In genomic region chr5:6745706-6746217, GRCh38 we compare ENCODE assay signal across 8 cellular contexts. TPM values are rescaled to one million over a fixed set of nuclear protein-coding genes. Genes with fewer than 3 reads are reported as not detected.
DNase-seq lines count a peak whose midpoint lies in the region; ATAC-seq, FAIRE-seq and TF ChIP-seq lines count a peak whose summit lies in the region.

No MANE protein-coding gene starts in this region.

- H3K9ac ChIP-seq in smooth muscle cell (ENCODE audit: low read depth) = no peak overlapping the region

- H3K27ac Mint-ChIP-seq in activated T-helper 2 cell treated with anti-CD3 and anti-CD28 coated beads, Interferon-gamma antibody, Interleukin-2, Interleukin-4, amounts not matched to agents 10 μg/mL and 5 μg/mL and 100 μg/mL, durations not matched to agents 14 hours and 24 hours and 36 hours = peak overlapping the region; percentile 42

- no peaks in the 10 kb centered on the region for H3K9me3 ChIP-seq in A549
- no peaks in the 10 kb centered on the region for H3K9me3 ChIP-seq in left ventricle myocardium inferior (replicated peaks)
- no peaks in the 10 kb centered on the region for H3K9me3 ChIP-seq in smooth muscle cell (replicated peaks; ENCODE audit: low read depth)

- intact Hi-C loops in activated T-helper 2 cell treated with anti-CD3 and anti-CD28 coated beads, Interferon-gamma antibody, Interleukin-2, Interleukin-4, amounts not matched to agents 10 μg/mL and 5 μg/mL and 100 μg/mL, durations not matched to agents 14 hours and 24 hours and 36 hours (cut with micrococcal nuclease) = loop anchor here (1.0 to 2.0 kb wide), 2 partner anchors 17 to 112 kb away; partner anchors contain the start of genes NSUN2 and SRD5A1
- intact Hi-C loops in left ventricle myocardium inferior (cut with micrococcal nuclease) = loop anchor here (10.0 kb wide), 1 partner anchor 121 kb away; no protein-coding TSS in a partner anchor

- no peaks in the 10 kb centered on the region for H3K27me3 Mint-ChIP-seq in activated T-helper 2 cell treated with anti-CD3 and anti-CD28 coated beads, Interferon-gamma antibody, Interleukin-2, Interleukin-4, amounts not matched to agents 10 μg/mL and 5 μg/mL and 100 μg/mL, durations not matched to agents 14 hours and 24 hours and 36 hours (ENCODE audit: low read depth)

- FAIRE-seq in A549 (lab: Jason Lieb, UNC) = no peak

- H3K4me2 ChIP-seq in A549 (no peak overlapping the region), smooth muscle cell (no peak overlapping the region)

- peak; percentile 70 for TF ChIP-seq CTCF in A549 (IDR thresholded peaks at IDR 0.05)
- peak; percentile 64 for TF ChIP-seq CTCF in HFF-Myc (IDR thresholded peaks at IDR 0.05; ENCODE audit: low read depth, low read length, missing control alignments)
- TF ChIP-seq CTCF in left ventricle myocardium inferior (IDR thresholded peaks at IDR 0.05; ENCODE audit: borderline replicate concordance) = peak; percentile 83
- peak; percentile 64 for TF ChIP-seq CTCF in smooth muscle cell (IDR thresholded peaks at IDR 0.05; ENCODE audit: borderline replicate concordance, insufficient read depth, poor library complexity, severe bottlenecking)

- H3K27ac ChIP-seq in A549 (no peak overlapping the region), left ventricle myocardium inferior (replicated peaks) (peak overlapping the region; percentile 64), smooth muscle cell (ENCODE audit: low read depth) (no peak overlapping the region)

- H3K27me3 ChIP-seq in left ventricle myocardium inferior (ENCODE audit: low read depth) (no peaks in the 10 kb centered on the region), smooth muscle cell (ENCODE audit: low read depth) (no peaks in the 10 kb centered on the region)

- no peak for TF ChIP-seq POLR2A in A549 (IDR thresholded peaks at IDR 0.05; ENCODE audit: low read length)

- H3K4me1 Mint-ChIP-seq in activated T-helper 2 cell treated with anti-CD3 and anti-CD28 coated beads, Interferon-gamma antibody, Interleukin-2, Interleukin-4, amounts not matched to agents 10 μg/mL and 5 μg/mL and 100 μg/mL, durations not matched to agents 14 hours and 24 hours and 36 hours (ENCODE audit: low read depth) = peaks cover 14% of the 10 kb centered on the region

- POLR2A ChIA-PET in A549 (lab: Yijun Ruan, JAX) = no interaction called here

- peak; percentile 67 to 68 for TF ChIP-seq RAD21 in A549 (conservative IDR thresholded peaks at IDR 0.05 in 1 of 2, IDR thresholded peaks at IDR 0.05 in 1 of 2)

- H3K36me3 ChIP-seq in left ventricle myocardium inferior (peaks cover 61% of the 10 kb centered on the region), smooth muscle cell (ENCODE audit: low read depth) (peaks cover 7% of the 10 kb centered on the region)

- DNase-seq in A549 (ENCODE audit: low read depth in 1 of 2, low spot score in 1 of 2) = peak; percentile 46 to 52
- DNase-seq in EL = peak; percentile 55
- no peak for DNase-seq in HFF-Myc (ENCODE audit: extremely low read depth, low read depth)
- peak; percentile 62 for DNase-seq in NCI-H1694 (lab: John Stamatoyannopoulos, UW)
- DNase-seq in activated T-helper 2 cell treated with anti-CD3 and anti-CD28 coated beads, Interferon-gamma antibody, Interleukin-2, Interleukin-4, amounts not matched to agents 10 μg/mL and 5 μg/mL and 100 μg/mL, durations not matched to agents 14 hours and 24 hours and 36 hours (ENCODE audit: low spot score) = no peak
- no peak for DNase-seq in left ventricle myocardium inferior
- no peak for DNase-seq in smooth muscle cell (lab: John Stamatoyannopoulos, UW; ENCODE audit: unreplicated experiment)
- no peak for DNase-seq in GOT3 (lab: John Stamatoyannopoulos, UW)

- no peak overlapping the region for H3K4me3 Mint-ChIP-seq in activated T-helper 2 cell treated with anti-CD3 and anti-CD28 coated beads, Interferon-gamma antibody, Interleukin-2, Interleukin-4, amounts not matched to agents 10 μg/mL and 5 μg/mL and 100 μg/mL, durations not matched to agents 14 hours and 24 hours and 36 hours (ENCODE audit: low read depth)

- peaks cover 68% of the 10 kb centered on the region for H3K36me3 Mint-ChIP-seq in activated T-helper 2 cell treated with anti-CD3 and anti-CD28 coated beads, Interferon-gamma antibody, Interleukin-2, Interleukin-4, amounts not matched to agents 10 μg/mL and 5 μg/mL and 100 μg/mL, durations not matched to agents 14 hours and 24 hours and 36 hours (ENCODE audit: low read depth)

- no peaks in the 10 kb centered on the region for H3K9me3 Mint-ChIP-seq in activated T-helper 2 cell treated with anti-CD3 and anti-CD28 coated beads, Interferon-gamma antibody, Interleukin-2, Interleukin-4, amounts not matched to agents 10 μg/mL and 5 μg/mL and 100 μg/mL, durations not matched to agents 14 hours and 24 hours and 36 hours

- peaks cover 4% of the 10 kb centered on the region for H3F3A ChIP-seq in smooth muscle cell (ENCODE audit: low read depth)

- H3K79me2 ChIP-seq in smooth muscle cell (ENCODE audit: low read depth) = peaks cover 41% of the 10 kb centered on the region

- CTCF ChIA-PET in A549 (lab: Yijun Ruan, JAX) = interaction anchor here (0.6 to 2.2 kb wide), 25 partner anchors 9 to 1877 kb away, joined by 3 to 15 read pairs (median 4); no protein-coding TSS in a partner anchor

- WGBS in A549 (ENCODE audit: missing lambda C conversion rate) = 75% methylated on average over 10 of the region's 10 CpGs
- WGBS in smooth muscle cell (ENCODE audit: low lambda C conversion rate) = 89% methylated on average over 10 of the region's 10 CpGs

- peaks cover 93% of the 10 kb centered on the region for H4K20me1 ChIP-seq in smooth muscle cell (ENCODE audit: low read depth)

- no peak overlapping the region for H3K4me3 ChIP-seq in A549
- no peak overlapping the region for H3K4me3 ChIP-seq in HFF-Myc (replicated peaks; ENCODE audit: low read depth, low read length)
- H3K4me3 ChIP-seq in left ventricle myocardium inferior = no peak overlapping the region
- no peak overlapping the region for H3K4me3 ChIP-seq in smooth muscle cell

- no peak overlapping the region for H2AFZ ChIP-seq in smooth muscle cell (ENCODE audit: low read depth)

- TF ChIP-seq EP300 in A549 (IDR thresholded peaks at IDR 0.05) = no peak

- H3K4me1 ChIP-seq in A549 (no peaks in the 10 kb centered on the region), left ventricle myocardium inferior (peaks cover 12% of the 10 kb centered on the region), smooth muscle cell (ENCODE audit: low read depth) (no peaks in the 10 kb centered on the region)

- ATAC-seq in A549 = peak; percentile 33 to 83; a peak in 3 of 6 replicates

TF ChIP-seq in A549, 52 proteins besides CTCF, POLR2A, EP300 and RAD21:
- TF ChIP-seq CBX8 (IDR thresholded peaks at IDR 0.05) = no peak
- TF ChIP-seq SMC3 (IDR thresholded peaks at IDR 0.05) = peak; percentile 51; the same call in 2 of the 3 replicates
- no peak for TF ChIP-seq ZNF302 (CRISPR knock-in tag; IDR thresholded peaks at IDR 0.05)
- no peak for TF ChIP-seq SREBF2 (IDR thresholded peaks at IDR 0.05)

RNA-seq across cellular contexts. Expression of gene TENT4A, which starts 32.5 kb away (rescaled TPM):
- polyA plus RNA-seq in A549 (2011; rRNA removed) (7.2 and 11.8 TPM in 2 replicates), A549 (2017; fragmentation: RNase III; extraction: RNeasy Plus Mini Kit Qiagen cat#74134 plus additional on column Dnase treatment) (15.2 to 18.8 TPM (median 16.4 TPM) in 3 replicates), smooth muscle cell (10.0 and 10.4 TPM in 2 replicates)
- 7.1 and 10.0 TPM in 2 replicates for polyA plus RNA-seq in A549 (2012; cell fraction: cytosol; rRNA removed)
- polyA plus RNA-seq in A549 (2012; cell fraction: nucleus; rRNA removed) = 56.3 and 66.3 TPM in 2 replicates
- polyA minus RNA-seq in A549 (2011; rRNA and poly(A)+ RNA removed) = 16.8 and 17.7 TPM in 2 replicates
- total RNA-seq in activated T-helper 2 cell treated with anti-CD3 and anti-CD28 coated beads, Interferon-gamma antibody, Interleukin-2, Interleukin-4, amounts not matched to agents 10 μg/mL and 5 μg/mL and 100 μg/mL, durations not matched to agents 14 hours and 24 hours and 36 hours = 39.4 and 40.1 TPM in 2 replicates
- total RNA-seq in left ventricle myocardium inferior (9.5 TPM), smooth muscle cell (16.2 and 16.9 TPM in 2 replicates)

Comparison
In these comparisons a context has a peak if more than half of its experiments do, and no peak if none do; other contexts are left out.
1. DNase-seq: peak in A549 (2 of 2), EL (single experiment) and NCI-H1694 (single experiment); none in HFF-Myc (single experiment), activated T-helper 2 cell treated with anti-CD3 and anti-CD28 coated beads, Interferon-gamma antibody, Interleukin-2, Interleukin-4, amounts not matched to agents 10 μg/mL and 5 μg/mL and 100 μg/mL, durations not matched to agents 14 hours and 24 hours and 36 hours (single experiment), left ventricle myocardium inferior (single experiment), smooth muscle cell (single experiment) and GOT3 (single experiment).
2. Peak in every context shown above with its lines, with median percentiles within 50 percentile points of each other: CTCF ChIP-seq.